ENCODE assay signal across 1 cellular context in the genomic region with DNA sequence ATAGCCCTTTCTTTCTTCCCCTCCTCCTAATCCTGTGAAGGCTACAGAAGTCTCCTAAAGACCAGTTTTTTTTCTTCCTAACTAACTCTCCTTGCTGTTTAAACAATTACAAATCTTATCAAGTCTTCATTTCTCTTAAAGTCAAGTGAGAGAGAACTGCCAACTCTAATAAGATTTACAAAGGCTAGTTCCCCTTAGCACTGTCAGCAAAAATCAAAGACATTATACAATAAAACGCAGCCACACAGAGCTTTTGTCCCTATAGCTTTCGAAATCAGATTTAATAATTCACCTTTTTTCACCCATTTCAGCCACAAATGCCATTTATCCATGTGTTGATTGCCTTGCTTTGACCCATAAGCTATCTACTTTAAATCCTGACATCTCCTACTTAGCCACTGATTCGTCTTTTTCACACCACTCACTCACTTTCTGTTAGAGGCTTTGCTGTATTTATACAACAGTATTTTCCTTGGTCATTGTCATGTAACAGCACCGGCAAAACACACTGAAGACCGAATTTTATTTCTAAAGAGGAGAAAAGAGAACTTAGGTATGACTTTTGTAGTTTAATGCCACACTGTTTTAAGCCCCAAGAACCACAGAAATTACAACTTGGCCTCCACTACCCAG.
TF ChIP-seq lines count a peak whose summit lies in the region.

No MANE protein-coding gene starts in this region.

TF ChIP-seq in WTC11, 78 proteins besides CTCF, POLR2A, EP300 and RAD21 (continued from another document):
- TF ChIP-seq, protein P1, sequence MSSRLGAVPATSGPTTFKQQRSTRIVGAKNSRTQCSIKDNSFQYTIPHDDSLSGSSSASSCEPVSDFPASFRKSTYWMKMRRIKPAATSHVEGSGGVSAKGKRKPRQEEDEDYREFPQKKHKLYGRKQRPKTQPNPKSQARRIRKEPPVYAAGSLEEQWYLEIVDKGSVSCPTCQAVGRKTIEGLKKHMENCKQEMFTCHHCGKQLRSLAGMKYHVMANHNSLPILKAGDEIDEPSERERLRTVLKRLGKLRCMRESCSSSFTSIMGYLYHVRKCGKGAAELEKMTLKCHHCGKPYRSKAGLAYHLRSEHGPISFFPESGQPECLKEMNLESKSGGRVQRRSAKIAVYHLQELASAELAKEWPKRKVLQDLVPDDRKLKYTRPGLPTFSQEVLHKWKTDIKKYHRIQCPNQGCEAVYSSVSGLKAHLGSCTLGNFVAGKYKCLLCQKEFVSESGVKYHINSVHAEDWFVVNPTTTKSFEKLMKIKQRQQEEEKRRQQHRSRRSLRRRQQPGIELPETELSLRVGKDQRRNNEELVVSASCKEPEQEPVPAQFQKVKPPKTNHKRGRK (CRISPR knock-in tag; IDR thresholded peaks at IDR 0.05; ENCODE audit: borderline replicate concordance) = no peak
- no peak for TF ChIP-seq PRRX2 (CRISPR knock-in tag; IDR thresholded peaks at IDR 0.05)
- no peak for TF ChIP-seq MLX (CRISPR knock-in tag; IDR thresholded peaks at IDR 0.05)
- no peak for TF ChIP-seq ZNF219 (CRISPR knock-in tag; IDR thresholded peaks at IDR 0.05; ENCODE audit: borderline replicate concordance)
- TF ChIP-seq ZNF425 (CRISPR knock-in tag; conservative IDR thresholded peaks at IDR 0.05) = no peak
- TF ChIP-seq SOX15 (CRISPR knock-in tag; IDR thresholded peaks at IDR 0.05) = no peak
- no peak for TF ChIP-seq ZNF138 (CRISPR knock-in tag; conservative IDR thresholded peaks at IDR 0.05)
- no peak for TF ChIP-seq PREB (CRISPR knock-in tag; IDR thresholded peaks at IDR 0.05; ENCODE audit: borderline replicate concordance)
- no peak for TF ChIP-seq NFE2L1 (CRISPR knock-in tag; IDR thresholded peaks at IDR 0.05)
- TF ChIP-seq ZNF121 (CRISPR knock-in tag; IDR thresholded peaks at IDR 0.05) = no peak
- no peak for TF ChIP-seq IRF2 (CRISPR knock-in tag; IDR thresholded peaks at IDR 0.05; ENCODE audit: borderline replicate concordance, low read depth)
